ENCODE assay signal across 27 cellular contexts in genomic region chr7:86668315-86668714, GRCh38. TPM values are rescaled to one million over a fixed set of nuclear protein-coding genes. Genes with fewer than 3 reads are reported as not detected.
"Had no signal": no experiment of that assay in that cellular context is flagged by ENCODE, and none has a peak within 500 bp of the region (broad histone marks: within the 10 kb centered on the region; RNA-seq: fewer than 3 reads in every experiment).

No MANE protein-coding gene starts in this region.

- H3K9me3 Mint-ChIP-seq: activated naive CD8-positive, alpha-beta T cell treated with anti-CD3 and anti-CD28 coated beads, Interleukin-2, amount 10 ng/mL, durations not matched to agents 7 days and 5 days had no signal

- H3K4me2 ChIP-seq: SK-N-SH had no signal

- H3K27ac Mint-ChIP-seq: activated CD8-positive, alpha-beta T cell treated with anti-CD3 and anti-CD28 coated beads, Interleukin-2, amount 10 ng/mL, durations not matched to agents 7 days and 5 days; activated naive CD8-positive, alpha-beta T cell treated with anti-CD3 and anti-CD28 coated beads, Interleukin-2, amount 10 ng/mL, durations not matched to agents 7 days and 5 days had no signal

- H3K4me3 ChIP-seq: adrenal gland, breast epithelium, MG63, SJCRH30 had no signal

- H3K4me1 ChIP-seq: adrenal gland, breast epithelium, SJCRH30 had no signal

- H3K27me3 ChIP-seq: adrenal gland, breast epithelium, MG63, SJCRH30 had no signal

- DNase-seq: activated CD4-positive, alpha-beta T cell treated with anti-CD3 and anti-CD28 coated beads for 4 hours; activated CD4-positive, alpha-beta T cell treated with anti-CD3 and anti-CD28 coated beads, Interleukin-2, amount 50 U/mL, for 4 hours; activated CD8-positive, alpha-beta memory T cell treated with anti-CD3 and anti-CD28 coated beads, Interleukin-2, amount 50 U/mL, for 48 hours; activated CD8-positive, alpha-beta T cell treated with anti-CD3 and anti-CD28 coated beads, Interleukin-2, amount 10 ng/mL, durations not matched to agents 7 days and 5 days; activated naive CD4-positive, alpha-beta T cell treated with anti-CD3 and anti-CD28 coated beads, Interleukin-2, amount 50 U/mL, for 16 hours; activated naive CD8-positive, alpha-beta T cell treated with anti-CD3 and anti-CD28 coated beads, Interleukin-2, amount 10 ng/mL, durations not matched to agents 7 days and 5 days; activated T-cell treated with anti-CD3 and anti-CD28 coated beads, Interleukin-2, amount 50 U/mL, for 1 hour; adrenal gland; aorta; MG63; MV-4-11; NCI-H1436 treated with DMSO at 0.1 percent for 48 hours; NCI-H187; NCI-H2171 treated with DMSO at 0.1 percent for 48 hours; NCI-H226; NCI-H526 treated with DMSO at 0.1 percent for 48 hours; RPMI8226; SK-N-SH; T-helper 1 cell had no signal

- H3K27me3 Mint-ChIP-seq: activated naive CD8-positive, alpha-beta T cell treated with anti-CD3 and anti-CD28 coated beads, Interleukin-2, amount 10 ng/mL, durations not matched to agents 7 days and 5 days had no signal

- H3K9ac ChIP-seq: SK-N-SH had no signal

- H3K27ac ChIP-seq: adrenal gland, breast epithelium, SJCRH30, WERI-Rb-1 had no signal

- H3K36me3 ChIP-seq: adrenal gland, breast epithelium, MG63, SJCRH30, WERI-Rb-1 had no signal

- H3K4me3 Mint-ChIP-seq: activated CD8-positive, alpha-beta T cell treated with anti-CD3 and anti-CD28 coated beads, Interleukin-2, amount 10 ng/mL, durations not matched to agents 7 days and 5 days; activated naive CD8-positive, alpha-beta T cell treated with anti-CD3 and anti-CD28 coated beads, Interleukin-2, amount 10 ng/mL, durations not matched to agents 7 days and 5 days had no signal

- H3K4me1 Mint-ChIP-seq: activated naive CD8-positive, alpha-beta T cell treated with anti-CD3 and anti-CD28 coated beads, Interleukin-2, amount 10 ng/mL, durations not matched to agents 7 days and 5 days had no signal

- H3K36me3 Mint-ChIP-seq: activated naive CD8-positive, alpha-beta T cell treated with anti-CD3 and anti-CD28 coated beads, Interleukin-2, amount 10 ng/mL, durations not matched to agents 7 days and 5 days had no signal

- H3K9me3 ChIP-seq: adrenal gland, breast epithelium, MG63, SJCRH30, SK-N-SH had no signal

- ATAC-seq: activated CD4-positive, CD25-positive, alpha-beta regulatory T cell treated with anti-CD3 and anti-CD28 coated beads, Interleukin-2, amount 50 U/mL, for 24 hours; activated CD8-positive, alpha-beta T cell treated with anti-CD3 and anti-CD28 coated beads, Interleukin-2, amount 10 ng/mL, durations not matched to agents 7 days and 5 days; Panc1; Right ventricle myocardium inferior had no signal

RNA-seq across cellular contexts. Expression of gene GRM3, which starts 24.6 kb away (rescaled TPM):
- total RNA-seq: activated CD8-positive, alpha-beta T cell treated with anti-CD3 and anti-CD28 coated beads, Interleukin-2, amount 10 ng/mL, durations not matched to agents 7 days and 5 days; activated naive CD8-positive, alpha-beta T cell treated with anti-CD3 and anti-CD28 coated beads, Interleukin-2, amount 10 ng/mL, durations not matched to agents 7 days and 5 days; aorta; breast epithelium; NCI-H460; Right ventricle myocardium inferior; SJCRH30; T-helper 2 cell treated with Interferon-gamma antibody and Interleukin-4, amounts not matched to agents 100 ng/mL and 5 ng/mL, for 36 hours had no signal
- polyA plus RNA-seq: aorta, SK-N-SH had no signal
